In the genomic region with DNA sequence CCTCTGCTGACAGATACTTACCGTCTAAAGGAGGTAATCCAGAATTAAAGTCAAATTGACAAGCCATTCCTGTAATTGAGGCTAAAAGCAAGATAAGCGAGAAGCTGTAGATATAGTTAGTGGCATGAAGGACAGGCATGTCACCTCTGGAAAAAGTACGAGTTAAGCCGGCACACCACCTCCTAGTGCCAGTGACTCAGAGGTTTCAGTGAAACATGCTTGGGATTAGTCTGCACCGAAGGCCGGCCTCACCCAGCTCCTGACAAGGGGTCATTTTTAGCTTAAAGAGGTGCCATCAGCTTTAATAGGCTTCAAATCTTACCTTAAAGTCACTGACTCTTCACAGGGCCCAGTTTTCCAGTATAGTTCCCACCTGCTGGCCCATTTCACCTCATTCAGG, we compare ENCODE assay signal across 4 cellular contexts.
"Had no signal": no experiment of that assay in that cellular context is flagged by ENCODE, and none has a peak within 500 bp of the region (broad histone marks: within the 10 kb centered on the region; RNA-seq: fewer than 3 reads in every experiment).

No MANE protein-coding gene starts in this region.

- H2AFZ ChIP-seq: GM23338 had no signal

- DNase-seq: H9, HCEC 1CT, IMR-90 had no signal

- H3K4me3 Mint-ChIP-seq: GM23338, H9 had no signal

- H3K4me3 ChIP-seq: GM23338 had no signal

- H3K9me3 Mint-ChIP-seq: GM23338 had no signal

- H3K4me2 ChIP-seq: GM23338 had no signal

- H3K27ac Mint-ChIP-seq: GM23338, H9 had no signal
